Comparison of ENCODE assay signal across 21 cellular contexts in the genomic region with DNA sequence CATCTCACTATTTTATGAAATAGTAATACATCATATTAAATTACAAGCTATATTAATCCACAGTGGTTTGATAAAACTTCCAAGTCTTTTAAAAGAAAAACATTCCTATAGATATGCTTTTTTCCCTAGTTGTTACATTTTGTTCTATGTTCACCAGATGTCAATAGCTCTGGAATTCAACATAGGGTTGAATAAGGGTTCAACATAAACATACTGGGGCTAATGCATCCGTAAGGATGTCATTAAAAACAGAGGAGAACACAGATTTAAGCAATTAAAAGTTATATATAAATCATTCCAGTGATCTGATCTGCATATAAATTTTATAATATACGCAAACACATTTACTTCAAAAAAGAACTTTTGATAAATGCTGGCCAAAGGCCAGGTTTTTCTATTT. TPM values are rescaled to one million over a fixed set of nuclear protein-coding genes. Genes with fewer than 3 reads are reported as not detected.
"Had no signal": no experiment of that assay in that cellular context is flagged by ENCODE, and none has a peak within 500 bp of the region (broad histone marks: within the 10 kb centered on the region; RNA-seq: fewer than 3 reads in every experiment).

No MANE protein-coding gene starts in this region.

- H3K9me3 ChIP-seq: esophagus muscularis mucosa, neutrophil, thoracic aorta, transverse colon had no signal

- DNase-seq: effector memory CD4-positive, alpha-beta T cell; foreskin melanocyte; head of caudate nucleus; mammary epithelial cell; naive thymus-derived CD4-positive, alpha-beta T cell; posterior cingulate gyrus; stimulated activated CD4-positive, alpha-beta T cell treated with anti-CD3 and anti-CD28 coated beads, Interleukin-2, amount 100 ng/mL, for 24 hours; stimulated activated CD4-positive, alpha-beta T cell treated with anti-CD3 and anti-CD28 coated beads, Interleukin-4, amount 100 ng/mL, for 4 hours; stimulated activated naive B cell treated with anti-CD40 and anti-IgM and Interleukin-4, amounts not matched to agents 10 μg/mL and 1 μg/mL and 100 μg/mL, for 72 hours; stimulated activated naive CD8-positive, alpha-beta T cell treated with anti-CD3 and anti-CD28 coated beads, Interleukin-15, amount 100 ng/mL, for 72 hours; transverse colon had no signal

- H3K36me3 ChIP-seq: esophagus muscularis mucosa, thoracic aorta, transverse colon had no signal

- ATAC-seq: left lobe of liver; naive thymus-derived CD4-positive, alpha-beta T cell; sciatic nerve; stimulated activated naive B cell treated with anti-CD40 and anti-IgM and Interleukin-4, amounts not matched to agents 10 μg/mL and 1 μg/mL and 100 μg/mL, for 72 hours; stimulated activated naive CD8-positive, alpha-beta T cell treated with anti-CD3 and anti-CD28 coated beads, Interleukin-15, amount 100 ng/mL, for 72 hours had no signal

- H3K4me2 ChIP-seq: hepatocyte had no signal

- H3K79me2 ChIP-seq: hepatocyte had no signal

- H3K27me3 Mint-ChIP-seq: naive thymus-derived CD4-positive, alpha-beta T cell; stimulated activated naive B cell treated with anti-CD40 and anti-IgM and Interleukin-4, amounts not matched to agents 10 μg/mL and 1 μg/mL and 100 μg/mL, for 72 hours; stimulated activated naive CD8-positive, alpha-beta T cell treated with anti-CD3 and anti-CD28 coated beads, Interleukin-15, amount 100 ng/mL, for 72 hours had no signal

- H3K27ac ChIP-seq: epithelial cell of prostate, neutrophil, thoracic aorta, transverse colon had no signal

- H2AFZ ChIP-seq: hepatocyte had no signal

- H3K4me3 ChIP-seq: esophagus muscularis mucosa, hepatocyte, skin epidermis, thoracic aorta, transverse colon had no signal

- H3K9me3 Mint-ChIP-seq: stimulated activated naive CD8-positive, alpha-beta T cell treated with anti-CD3 and anti-CD28 coated beads, Interleukin-15, amount 100 ng/mL, for 72 hours had no signal

- H3K4me1 Mint-ChIP-seq: stimulated activated naive B cell treated with anti-CD40 and anti-IgM and Interleukin-4, amounts not matched to agents 10 μg/mL and 1 μg/mL and 100 μg/mL, for 72 hours; stimulated activated naive CD8-positive, alpha-beta T cell treated with anti-CD3 and anti-CD28 coated beads, Interleukin-15, amount 100 ng/mL, for 72 hours had no signal

- H3K27ac Mint-ChIP-seq: stimulated activated naive B cell treated with anti-CD40 and anti-IgM and Interleukin-4, amounts not matched to agents 10 μg/mL and 1 μg/mL and 100 μg/mL, for 72 hours; stimulated activated naive CD8-positive, alpha-beta T cell treated with anti-CD3 and anti-CD28 coated beads, Interleukin-15, amount 100 ng/mL, for 72 hours had no signal

- H3K4me3 Mint-ChIP-seq: naive thymus-derived CD4-positive, alpha-beta T cell; stimulated activated naive B cell treated with anti-CD40 and anti-IgM and Interleukin-4, amounts not matched to agents 10 μg/mL and 1 μg/mL and 100 μg/mL, for 72 hours; stimulated activated naive CD8-positive, alpha-beta T cell treated with anti-CD3 and anti-CD28 coated beads, Interleukin-15, amount 100 ng/mL, for 72 hours had no signal

- H3K4me1 ChIP-seq: esophagus muscularis mucosa, transverse colon had no signal

- H3K36me3 Mint-ChIP-seq: stimulated activated naive B cell treated with anti-CD40 and anti-IgM and Interleukin-4, amounts not matched to agents 10 μg/mL and 1 μg/mL and 100 μg/mL, for 72 hours had no signal

- H3K27me3 ChIP-seq: esophagus muscularis mucosa, hepatocyte, neutrophil, transverse colon had no signal

RNA-seq across cellular contexts. Expression of a gene that starts 32.5 kb away (rescaled TPM):
- total RNA-seq: kidney epithelial cell, osteoblast had no signal
